ENCODE assay signal across 8 cellular contexts in the genomic region with DNA sequence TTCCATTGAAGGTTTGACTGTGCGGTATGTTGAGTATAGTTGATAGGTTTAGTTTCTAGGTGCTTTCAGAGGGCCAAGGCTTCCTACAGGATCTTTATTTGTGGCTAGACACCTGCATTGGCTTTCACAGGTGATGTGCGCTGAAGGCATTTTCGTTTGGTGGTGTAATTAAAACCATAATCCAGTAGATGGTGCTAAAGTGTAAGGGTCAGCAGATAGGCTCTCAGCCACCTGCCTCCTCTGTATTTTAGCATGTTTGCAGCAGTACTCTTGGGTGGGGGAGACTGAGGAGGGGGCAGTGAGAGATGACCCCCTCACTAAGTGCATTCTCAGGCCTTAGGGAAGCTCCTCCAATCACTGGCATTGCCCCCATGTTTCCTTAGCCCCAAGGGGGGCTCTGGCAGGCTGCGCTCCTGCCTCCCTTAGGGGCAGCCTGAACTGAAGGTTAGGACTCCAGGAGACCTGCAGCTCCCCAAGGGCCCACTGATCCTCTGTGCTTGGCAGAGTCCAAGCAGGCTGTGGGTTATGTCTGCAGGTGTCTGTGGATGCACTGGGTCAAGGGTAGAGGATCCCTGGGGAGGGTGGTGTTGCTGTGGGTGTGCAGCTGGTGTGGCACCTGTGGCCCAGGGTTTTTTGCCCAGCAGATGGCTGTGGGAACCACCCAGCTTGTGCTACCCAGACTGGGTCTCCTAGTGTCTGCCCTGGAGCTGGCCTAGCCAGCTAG. TPM values are rescaled to one million over a fixed set of nuclear protein-coding genes. Genes with fewer than 3 reads are reported as not detected.
DNase-seq lines count a peak whose midpoint lies in the region; ATAC-seq and TF ChIP-seq lines count a peak whose summit lies in the region.

No MANE protein-coding gene starts in this region.

- no peaks in the 10 kb centered on the region for H3K4me1 ChIP-seq in spleen

- H3K4me3 ChIP-seq in spleen = no peak overlapping the region

- DNase-seq in A172 (ENCODE audit: low spot score) (peak; percentile 33), NOMO-1 treated with dmso at 0.1 percent for 144 hours (lab: John Stamatoyannopoulos, UW; ENCODE audit: unreplicated experiment) (peak; percentile 1), spleen (no peak), NCI-H187 treated with DMSO at 0.1 percent for 48 hours (lab: John Stamatoyannopoulos, UW) (no peak)
- no peak for DNase-seq in stimulated activated CD4-positive, alpha-beta T cell treated with anti-CD3 and anti-CD28 coated beads, Interleukin-4, amount 100 ng/mL, for 24 hours

- TF ChIP-seq POLR2A in spleen (IDR thresholded peaks at IDR 0.05) = no peak

- 53 to 76% (median 61%) methylated on average over 3 to 4 of the region's 4 CpGs for WGBS in spleen, 5 donors

- ATAC-seq in esophagus mucosa (peak; percentile 60), HG03025 (IDR thresholded peaks at IDR 0.05; ENCODE audit: low FRiP score, unreplicated experiment) (no peak)

- H3K27ac ChIP-seq in spleen = no peak overlapping the region

- TF ChIP-seq CTCF in GM12873 (IDR thresholded peaks at IDR 0.05; ENCODE audit: insufficient read depth, low read depth, low read length, missing control alignments) (peak; percentile 57), spleen (IDR thresholded peaks at IDR 0.05 in 8 of 11, conservative IDR thresholded peaks at IDR 0.05 in 3 of 11) (peak in 6 of 11 experiments; percentile 16 to 35 (median 30))

- no peaks in the 10 kb centered on the region for H3K36me3 ChIP-seq in spleen

- intact Hi-C loops in spleen (cut with DNase I; ENCODE audit: low total_unique reads) = no loop called here

- H3K9me3 ChIP-seq in spleen = peaks cover 0 to 15% (median 10%) of the 10 kb centered on the region in 8 donors

- H3K27me3 ChIP-seq in spleen (replicated peaks in 1 of 7) = peaks cover 0 to 24% (median 0%) of the 10 kb centered on the region in 7 donors

RNA-seq across cellular contexts. Expression of a gene that starts 23.4 kb away (rescaled TPM):
- total RNA-seq in A172 (2014; rRNA removed; shearing (Covaris generic)) = 7.7 and 17.7 TPM in 2 replicates
- 1.6 TPM for total RNA-seq in esophagus mucosa
- total RNA-seq in spleen = 1 to 10 TPM; 1.9 to 3.6 (median 2.9) TPM
- 1 to 10 TPM; 1.3 to 1.9 (median 1.3) TPM for polyA plus RNA-seq in spleen

RNA-seq across cellular contexts. Expression of a gene that starts 33.2 kb away (rescaled TPM):
- not detected in 2 replicates for total RNA-seq in A172 (2014; rRNA removed; shearing (Covaris generic))
- total RNA-seq in esophagus mucosa (not detected), spleen (not detected)
- polyA plus RNA-seq in spleen = not detected

Comparison
In these comparisons a context has a peak if more than half of its experiments do, and no peak if none do; other contexts are left out.
1. DNase-seq: peak in A172 (single experiment) and NOMO-1 treated with dmso at 0.1 percent for 144 hours (single experiment); none in spleen (single experiment), stimulated activated CD4-positive, alpha-beta T cell treated with anti-CD3 and anti-CD28 coated beads, Interleukin-4, amount 100 ng/mL, for 24 hours (single experiment) and NCI-H187 treated with DMSO at 0.1 percent for 48 hours (single experiment).